In the genomic region with DNA sequence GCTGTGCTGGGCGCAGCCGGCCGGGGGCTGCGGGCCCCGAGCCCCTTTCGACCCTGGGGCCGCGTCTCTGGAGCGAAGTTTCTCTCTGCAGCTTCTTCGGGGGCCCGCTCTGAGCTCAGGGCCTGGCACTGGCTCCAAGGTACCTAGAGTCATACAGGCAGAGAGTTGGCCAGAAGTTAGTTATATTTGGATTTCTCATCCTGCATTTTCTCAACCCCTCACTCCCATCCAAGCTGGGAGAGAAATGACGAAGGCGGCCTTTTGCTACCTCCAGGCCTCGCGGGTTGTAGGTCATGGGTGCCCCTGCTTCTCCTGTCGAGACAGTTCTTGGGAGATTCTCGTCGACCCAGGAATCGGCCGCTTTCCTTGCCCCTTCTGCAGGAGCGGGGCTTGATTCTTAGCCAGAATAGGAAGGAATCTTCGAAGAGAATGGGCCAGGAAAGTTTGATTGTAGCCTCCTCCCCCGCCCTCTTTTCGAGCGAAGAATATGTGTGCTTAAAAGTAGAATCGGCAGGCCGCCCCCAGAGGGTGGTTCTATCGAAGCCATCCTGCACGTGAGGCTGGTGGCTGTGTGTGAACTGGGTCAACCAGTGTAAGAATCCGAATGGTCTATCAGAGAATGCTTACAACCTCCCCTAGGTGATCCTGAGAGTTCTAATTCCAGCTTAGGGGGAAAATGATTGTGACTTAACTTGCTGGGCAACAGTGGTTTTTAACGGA, we compare ENCODE assay signal across 8 cellular contexts. TPM values are rescaled to one million over a fixed set of nuclear protein-coding genes. Genes with fewer than 3 reads are reported as not detected.
DNase-seq lines count a peak whose midpoint lies in the region; ATAC-seq and TF ChIP-seq lines count a peak whose summit lies in the region.

No MANE protein-coding gene starts in this region.

- ATAC-seq in HG03196 (IDR thresholded peaks at IDR 0.05; ENCODE audit: unreplicated experiment): no peak
- ATAC-seq in HG03378 (IDR thresholded peaks at IDR 0.05; ENCODE audit: unreplicated experiment): no peak

- peak overlapping the region; percentile 46 for H3K9ac ChIP-seq in rectal smooth muscle tissue (ENCODE audit: low read length)

- no peaks in the 10 kb centered on the region for H3K27me3 ChIP-seq in ACC112 (ENCODE audit: insufficient read depth, low read length)
- no peaks in the 10 kb centered on the region for H3K27me3 ChIP-seq in rectal smooth muscle tissue (ENCODE audit: control insufficient read depth, insufficient read depth, low read length)

- H3K4me1 ChIP-seq in ACC112 (ENCODE audit: control insufficient read depth, insufficient read depth, low read length, unreplicated experiment) (peaks cover 33% of the 10 kb centered on the region), rectal smooth muscle tissue (ENCODE audit: control insufficient read depth, insufficient read depth, low read length) (peaks cover 19% of the 10 kb centered on the region)

- H2AFZ ChIP-seq in ACC112 (ENCODE audit: low read length, unreplicated experiment): peak overlapping the region; percentile 75

- no peak for TF ChIP-seq CTCF in fibroblast of pulmonary artery (IDR thresholded peaks at IDR 0.05; ENCODE audit: low read length, missing control alignments)

- no peaks in the 10 kb centered on the region for H3K36me3 ChIP-seq in ACC112 (ENCODE audit: insufficient read depth, low read length)
- H3K36me3 ChIP-seq in rectal smooth muscle tissue (ENCODE audit: control insufficient read depth, insufficient read depth, low read length): no peaks in the 10 kb centered on the region

- DNase-seq in HT-29 (ENCODE audit: low spot score): peak; percentile 62
- peak; percentile 43 for DNase-seq in activated T-cell treated with anti-CD3 and anti-CD28 coated beads for 4 hours
- no peak for DNase-seq in fibroblast of pulmonary artery (ENCODE audit: low read depth)
- DNase-seq in NCI-H2196 treated with DMSO at 0.1 percent for 48 hours (lab: John Stamatoyannopoulos, UW; ENCODE audit: unreplicated experiment): no peak

- H3K27ac ChIP-seq in ACC112 (ENCODE audit: low read depth, low read length) (peak overlapping the region; percentile 94), rectal smooth muscle tissue (ENCODE audit: low read depth, low read length) (peak overlapping the region; percentile 72)

- H3K4me3 ChIP-seq in ACC112 (ENCODE audit: low read depth, low read length) (peak overlapping the region; percentile 81), fibroblast of pulmonary artery (replicated peaks; ENCODE audit: low read depth, low read length) (peak overlapping the region; percentile 71), rectal smooth muscle tissue (ENCODE audit: low read length) (peak overlapping the region; percentile 94)

- H3K79me2 ChIP-seq in ACC112 (ENCODE audit: control insufficient read depth, insufficient read depth, low read length, unreplicated experiment): peaks cover 54% of the 10 kb centered on the region

RNA-seq across cellular contexts. Expression of a gene that starts 0.8 kb away (rescaled TPM):
- total RNA-seq in HT-29 (2014; rRNA removed; shearing (Covaris generic)): 226 and 266 TPM in 2 replicates

RNA-seq across cellular contexts. Expression of a gene that starts 22.5 kb away (rescaled TPM):
- total RNA-seq in HT-29 (2014; rRNA removed; shearing (Covaris generic)): 16.7 and 19.1 TPM in 2 replicates

RNA-seq across cellular contexts. Expression of a gene that starts 37.9 kb away (rescaled TPM):
- total RNA-seq in HT-29 (2014; rRNA removed; shearing (Covaris generic)): 11.9 and 28.4 TPM in 2 replicates

RNA-seq across cellular contexts. Expression of a gene that starts 47.3 kb away (rescaled TPM):
- total RNA-seq in HT-29 (2014; rRNA removed; shearing (Covaris generic)): 3.5 and 7.0 TPM in 2 replicates

Comparison
In these comparisons a context has a peak if more than half of its experiments do, and no peak if none do; other contexts are left out.
1. DNase-seq: peak in HT-29 (single experiment) and activated T-cell treated with anti-CD3 and anti-CD28 coated beads for 4 hours (single experiment); none in fibroblast of pulmonary artery (single experiment) and NCI-H2196 treated with DMSO at 0.1 percent for 48 hours (single experiment).
2. Peak in every context shown above with its lines, with median percentiles within 50 percentile points of each other: H3K4me3 ChIP-seq.